In the genomic region with DNA sequence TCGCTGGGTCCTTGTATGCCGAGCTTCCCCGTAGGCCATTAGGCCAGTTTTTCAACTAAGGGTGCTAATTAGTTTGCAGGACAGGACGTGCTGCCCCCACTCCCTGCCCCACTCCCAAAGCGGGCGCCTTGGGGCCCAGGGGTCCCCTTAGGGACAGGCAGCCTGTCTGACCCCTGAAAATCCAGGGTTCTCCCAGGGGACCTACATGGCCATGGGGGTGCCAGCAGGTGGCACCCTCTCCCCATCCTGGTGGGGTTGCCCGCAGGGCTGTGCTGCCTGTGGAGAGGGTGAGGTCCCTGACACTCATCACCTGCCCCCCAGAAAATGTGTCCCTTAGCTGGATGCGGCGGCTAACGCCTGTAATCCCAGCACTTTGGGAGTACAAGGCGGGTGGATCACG, we compare ENCODE assay signal across 1 cellular context.
TF ChIP-seq lines count a peak whose summit lies in the region.

No MANE protein-coding gene starts in this region.

TF ChIP-seq in GM23338, 12 proteins besides CTCF, POLR2A, EP300 and RAD21 (continued from another document):
- TF ChIP-seq, protein P1, sequence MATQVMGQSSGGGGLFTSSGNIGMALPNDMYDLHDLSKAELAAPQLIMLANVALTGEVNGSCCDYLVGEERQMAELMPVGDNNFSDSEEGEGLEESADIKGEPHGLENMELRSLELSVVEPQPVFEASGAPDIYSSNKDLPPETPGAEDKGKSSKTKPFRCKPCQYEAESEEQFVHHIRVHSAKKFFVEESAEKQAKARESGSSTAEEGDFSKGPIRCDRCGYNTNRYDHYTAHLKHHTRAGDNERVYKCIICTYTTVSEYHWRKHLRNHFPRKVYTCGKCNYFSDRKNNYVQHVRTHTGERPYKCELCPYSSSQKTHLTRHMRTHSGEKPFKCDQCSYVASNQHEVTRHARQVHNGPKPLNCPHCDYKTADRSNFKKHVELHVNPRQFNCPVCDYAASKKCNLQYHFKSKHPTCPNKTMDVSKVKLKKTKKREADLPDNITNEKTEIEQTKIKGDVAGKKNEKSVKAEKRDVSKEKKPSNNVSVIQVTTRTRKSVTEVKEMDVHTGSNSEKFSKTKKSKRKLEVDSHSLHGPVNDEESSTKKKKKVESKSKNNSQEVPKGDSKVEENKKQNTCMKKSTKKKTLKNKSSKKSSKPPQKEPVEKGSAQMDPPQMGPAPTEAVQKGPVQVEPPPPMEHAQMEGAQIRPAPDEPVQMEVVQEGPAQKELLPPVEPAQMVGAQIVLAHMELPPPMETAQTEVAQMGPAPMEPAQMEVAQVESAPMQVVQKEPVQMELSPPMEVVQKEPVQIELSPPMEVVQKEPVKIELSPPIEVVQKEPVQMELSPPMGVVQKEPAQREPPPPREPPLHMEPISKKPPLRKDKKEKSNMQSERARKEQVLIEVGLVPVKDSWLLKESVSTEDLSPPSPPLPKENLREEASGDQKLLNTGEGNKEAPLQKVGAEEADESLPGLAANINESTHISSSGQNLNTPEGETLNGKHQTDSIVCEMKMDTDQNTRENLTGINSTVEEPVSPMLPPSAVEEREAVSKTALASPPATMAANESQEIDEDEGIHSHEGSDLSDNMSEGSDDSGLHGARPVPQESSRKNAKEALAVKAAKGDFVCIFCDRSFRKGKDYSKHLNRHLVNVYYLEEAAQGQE (IDR thresholded peaks at IDR 0.05; ENCODE audit: unreplicated experiment): no peak
- TF ChIP-seq, protein P2, sequence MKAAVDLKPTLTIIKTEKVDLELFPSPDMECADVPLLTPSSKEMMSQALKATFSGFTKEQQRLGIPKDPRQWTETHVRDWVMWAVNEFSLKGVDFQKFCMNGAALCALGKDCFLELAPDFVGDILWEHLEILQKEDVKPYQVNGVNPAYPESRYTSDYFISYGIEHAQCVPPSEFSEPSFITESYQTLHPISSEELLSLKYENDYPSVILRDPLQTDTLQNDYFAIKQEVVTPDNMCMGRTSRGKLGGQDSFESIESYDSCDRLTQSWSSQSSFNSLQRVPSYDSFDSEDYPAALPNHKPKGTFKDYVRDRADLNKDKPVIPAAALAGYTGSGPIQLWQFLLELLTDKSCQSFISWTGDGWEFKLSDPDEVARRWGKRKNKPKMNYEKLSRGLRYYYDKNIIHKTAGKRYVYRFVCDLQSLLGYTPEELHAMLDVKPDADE (IDR thresholded peaks at IDR 0.05): no peak
